Comparison of ENCODE assay signal across 1 cellular context in the genomic region with DNA sequence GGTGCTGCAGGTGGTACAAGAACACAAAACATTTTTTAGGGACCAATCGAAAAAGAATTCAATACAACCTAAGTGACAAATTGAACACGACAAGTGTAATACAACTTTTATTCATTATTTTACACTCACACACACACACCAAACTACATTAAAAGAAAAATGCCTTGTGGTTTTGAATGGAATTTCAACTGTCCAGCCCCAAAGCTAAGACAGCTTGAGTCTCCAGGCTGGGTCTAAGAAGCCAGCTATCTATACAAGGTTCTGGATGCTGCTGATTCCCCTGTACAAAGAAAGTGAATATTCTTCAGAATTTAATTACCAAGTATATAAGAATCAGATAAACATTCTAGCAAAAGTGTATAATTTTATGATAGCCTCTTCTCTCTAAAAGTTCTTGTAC.
TF ChIP-seq lines count a peak whose summit lies in the region.

No MANE protein-coding gene starts in this region.

TF ChIP-seq in WTC11, 78 proteins besides CTCF, POLR2A, EP300 and RAD21 (continued from another document):
- TF ChIP-seq ETV6 (CRISPR knock-in tag; IDR thresholded peaks at IDR 0.05): no peak
- no peak for TF ChIP-seq CREM (CRISPR knock-in tag; IDR thresholded peaks at IDR 0.05)
- TF ChIP-seq HMGA2 (CRISPR knock-in tag; IDR thresholded peaks at IDR 0.05): no peak
- TF ChIP-seq, protein P1, sequence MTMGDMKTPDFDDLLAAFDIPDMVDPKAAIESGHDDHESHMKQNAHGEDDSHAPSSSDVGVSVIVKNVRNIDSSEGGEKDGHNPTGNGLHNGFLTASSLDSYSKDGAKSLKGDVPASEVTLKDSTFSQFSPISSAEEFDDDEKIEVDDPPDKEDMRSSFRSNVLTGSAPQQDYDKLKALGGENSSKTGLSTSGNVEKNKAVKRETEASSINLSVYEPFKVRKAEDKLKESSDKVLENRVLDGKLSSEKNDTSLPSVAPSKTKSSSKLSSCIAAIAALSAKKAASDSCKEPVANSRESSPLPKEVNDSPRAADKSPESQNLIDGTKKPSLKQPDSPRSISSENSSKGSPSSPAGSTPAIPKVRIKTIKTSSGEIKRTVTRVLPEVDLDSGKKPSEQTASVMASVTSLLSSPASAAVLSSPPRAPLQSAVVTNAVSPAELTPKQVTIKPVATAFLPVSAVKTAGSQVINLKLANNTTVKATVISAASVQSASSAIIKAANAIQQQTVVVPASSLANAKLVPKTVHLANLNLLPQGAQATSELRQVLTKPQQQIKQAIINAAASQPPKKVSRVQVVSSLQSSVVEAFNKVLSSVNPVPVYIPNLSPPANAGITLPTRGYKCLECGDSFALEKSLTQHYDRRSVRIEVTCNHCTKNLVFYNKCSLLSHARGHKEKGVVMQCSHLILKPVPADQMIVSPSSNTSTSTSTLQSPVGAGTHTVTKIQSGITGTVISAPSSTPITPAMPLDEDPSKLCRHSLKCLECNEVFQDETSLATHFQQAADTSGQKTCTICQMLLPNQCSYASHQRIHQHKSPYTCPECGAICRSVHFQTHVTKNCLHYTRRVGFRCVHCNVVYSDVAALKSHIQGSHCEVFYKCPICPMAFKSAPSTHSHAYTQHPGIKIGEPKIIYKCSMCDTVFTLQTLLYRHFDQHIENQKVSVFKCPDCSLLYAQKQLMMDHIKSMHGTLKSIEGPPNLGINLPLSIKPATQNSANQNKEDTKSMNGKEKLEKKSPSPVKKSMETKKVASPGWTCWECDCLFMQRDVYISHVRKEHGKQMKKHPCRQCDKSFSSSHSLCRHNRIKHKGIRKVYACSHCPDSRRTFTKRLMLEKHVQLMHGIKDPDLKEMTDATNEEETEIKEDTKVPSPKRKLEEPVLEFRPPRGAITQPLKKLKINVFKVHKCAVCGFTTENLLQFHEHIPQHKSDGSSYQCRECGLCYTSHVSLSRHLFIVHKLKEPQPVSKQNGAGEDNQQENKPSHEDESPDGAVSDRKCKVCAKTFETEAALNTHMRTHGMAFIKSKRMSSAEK (CRISPR knock-in tag; IDR thresholded peaks at IDR 0.05; ENCODE audit: borderline replicate concordance): no peak
- TF ChIP-seq ZNF317 (CRISPR knock-in tag; IDR thresholded peaks at IDR 0.05; ENCODE audit: borderline replicate concordance, low read depth): no peak
- TF ChIP-seq, protein P2, sequence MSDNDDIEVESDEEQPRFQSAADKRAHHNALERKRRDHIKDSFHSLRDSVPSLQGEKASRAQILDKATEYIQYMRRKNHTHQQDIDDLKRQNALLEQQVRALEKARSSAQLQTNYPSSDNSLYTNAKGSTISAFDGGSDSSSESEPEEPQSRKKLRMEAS (CRISPR knock-in tag; IDR thresholded peaks at IDR 0.05): no peak
- no peak for TF ChIP-seq ESRRA (CRISPR knock-in tag; IDR thresholded peaks at IDR 0.05; ENCODE audit: borderline replicate concordance)
- no peak for TF ChIP-seq SMAD3 (CRISPR knock-in tag; IDR thresholded peaks at IDR 0.05; ENCODE audit: borderline replicate concordance)
